ENCODE assay signal across 21 cellular contexts in the genomic region with DNA sequence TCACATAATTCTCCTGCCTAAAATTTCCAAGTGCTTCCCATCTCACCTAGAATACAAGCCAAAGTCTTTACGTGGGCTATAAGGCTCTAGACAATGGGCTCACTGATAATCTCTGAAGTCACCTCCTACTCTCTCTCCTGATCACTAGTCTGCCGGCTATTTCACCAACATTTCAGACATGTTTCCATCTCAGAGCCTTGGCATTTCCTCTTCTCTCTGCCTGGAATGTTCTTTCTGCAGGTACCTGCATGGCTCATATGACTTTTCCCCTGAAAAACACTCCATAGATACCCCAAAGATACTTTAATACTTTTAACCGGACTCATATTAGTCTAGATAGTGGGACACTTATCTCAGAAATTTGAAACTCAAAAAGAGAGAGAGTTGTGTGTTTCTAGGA. TPM values are rescaled to one million over a fixed set of nuclear protein-coding genes. Genes with fewer than 3 reads are reported as not detected.
DNase-seq lines count a peak whose midpoint lies in the region; ATAC-seq and TF ChIP-seq lines count a peak whose summit lies in the region.
"Had no signal": no experiment of that assay in that cellular context is flagged by ENCODE, and none has a peak within 500 bp of the region (broad histone marks: within the 10 kb centered on the region; RNA-seq: fewer than 3 reads in every experiment).

No MANE protein-coding gene starts in this region.

- peaks cover 13% of the 10 kb centered on the region for H3K36me3 Mint-ChIP-seq in activated CD4-positive, alpha-beta T cell treated with anti-CD3 and anti-CD28 coated beads, Interleukin-2, amount 10 ng/mL, durations not matched to agents 7 days and 5 days (ENCODE audit: low read depth)
- H3K36me3 Mint-ChIP-seq in activated T-helper 1 cell treated with anti-CD3 and anti-CD28 coated beads, Interleukin-12 subunit alpha, Interleukin-12 subunit beta, Interleukin-2, Interleukin-4 antibody, amounts not matched to agents 30 ng/mL and 10 ng/mL and 1 ng/mL, durations not matched to agents 14 hours and 24 hours and 36 hours (ENCODE audit: low read depth) = peaks cover 45% of the 10 kb centered on the region
- peaks cover 17% of the 10 kb centered on the region for H3K36me3 Mint-ChIP-seq in stimulated activated memory B cell treated with anti-CD40 and anti-IgM and Interleukin-4, amounts not matched to agents 10 μg/mL and 1 μg/mL and 100 μg/mL, for 72 hours
- H3K36me3 Mint-ChIP-seq: CD8-positive, alpha-beta T cell had no signal

- H3K27me3 Mint-ChIP-seq in activated CD4-positive, alpha-beta T cell treated with anti-CD3 and anti-CD28 coated beads, Interleukin-2, amount 10 ng/mL, durations not matched to agents 7 days and 5 days = no peaks in the 10 kb centered on the region
- no peaks in the 10 kb centered on the region for H3K27me3 Mint-ChIP-seq in activated T-helper 1 cell treated with anti-CD3 and anti-CD28 coated beads, Interleukin-12 subunit alpha, Interleukin-12 subunit beta, Interleukin-2, Interleukin-4 antibody, amounts not matched to agents 30 ng/mL and 10 ng/mL and 1 ng/mL, durations not matched to agents 14 hours and 24 hours and 36 hours (ENCODE audit: insufficient read depth)
- H3K27me3 Mint-ChIP-seq in stimulated activated memory B cell treated with anti-CD40 and anti-IgM and Interleukin-4, amounts not matched to agents 10 μg/mL and 1 μg/mL and 100 μg/mL, for 72 hours = no peaks in the 10 kb centered on the region
- H3K27me3 Mint-ChIP-seq: stimulated activated naive CD8-positive, alpha-beta T cell treated with anti-CD3 and anti-CD28 coated beads, Interleukin-15, amount 100 ng/mL, for 72 hours; T-cell had no signal

- CTCF ChIA-PET in activated CD4-positive, alpha-beta T cell treated with anti-CD3 and anti-CD28 coated beads, Interleukin-2, amount 10 ng/mL, durations not matched to agents 7 days and 5 days (lab: Charles Lee) = interaction anchor here (1.8 kb wide), 1 partner anchor 14 kb away, joined by 7 read pairs; no protein-coding TSS in a partner anchor

- peak overlapping the region; percentile 85 for H3K27ac Mint-ChIP-seq in activated CD4-positive, alpha-beta T cell treated with anti-CD3 and anti-CD28 coated beads, Interleukin-2, amount 10 ng/mL, durations not matched to agents 7 days and 5 days
- peak overlapping the region; percentile 61 for H3K27ac Mint-ChIP-seq in activated T-helper 1 cell treated with anti-CD3 and anti-CD28 coated beads, Interleukin-12 subunit alpha, Interleukin-12 subunit beta, Interleukin-2, Interleukin-4 antibody, amounts not matched to agents 30 ng/mL and 10 ng/mL and 1 ng/mL, durations not matched to agents 14 hours and 24 hours and 36 hours
- H3K27ac Mint-ChIP-seq in stimulated activated memory B cell treated with anti-CD40 and anti-IgM and Interleukin-4, amounts not matched to agents 10 μg/mL and 1 μg/mL and 100 μg/mL, for 72 hours = peak overlapping the region; percentile 19
- H3K27ac Mint-ChIP-seq: CD8-positive, alpha-beta T cell had no signal

- POLR2A ChIA-PET in activated CD4-positive, alpha-beta T cell treated with anti-CD3 and anti-CD28 coated beads, Interleukin-2, amount 10 ng/mL, durations not matched to agents 7 days and 5 days (lab: Charles Lee) = no interaction called here

- peaks cover 27% of the 10 kb centered on the region for H3K4me1 Mint-ChIP-seq in activated CD4-positive, alpha-beta T cell treated with anti-CD3 and anti-CD28 coated beads, Interleukin-2, amount 10 ng/mL, durations not matched to agents 7 days and 5 days
- peaks cover 48% of the 10 kb centered on the region for H3K4me1 Mint-ChIP-seq in activated T-helper 1 cell treated with anti-CD3 and anti-CD28 coated beads, Interleukin-12 subunit alpha, Interleukin-12 subunit beta, Interleukin-2, Interleukin-4 antibody, amounts not matched to agents 30 ng/mL and 10 ng/mL and 1 ng/mL, durations not matched to agents 14 hours and 24 hours and 36 hours (ENCODE audit: low read depth)
- H3K4me1 Mint-ChIP-seq in stimulated activated memory B cell treated with anti-CD40 and anti-IgM and Interleukin-4, amounts not matched to agents 10 μg/mL and 1 μg/mL and 100 μg/mL, for 72 hours = peaks cover 34% of the 10 kb centered on the region

- peaks cover 3% of the 10 kb centered on the region for H3K9me3 Mint-ChIP-seq in activated CD4-positive, alpha-beta T cell treated with anti-CD3 and anti-CD28 coated beads, Interleukin-2, amount 10 ng/mL, durations not matched to agents 7 days and 5 days
- no peaks in the 10 kb centered on the region for H3K9me3 Mint-ChIP-seq in activated T-helper 1 cell treated with anti-CD3 and anti-CD28 coated beads, Interleukin-12 subunit alpha, Interleukin-12 subunit beta, Interleukin-2, Interleukin-4 antibody, amounts not matched to agents 30 ng/mL and 10 ng/mL and 1 ng/mL, durations not matched to agents 14 hours and 24 hours and 36 hours
- H3K9me3 Mint-ChIP-seq in stimulated activated memory B cell treated with anti-CD40 and anti-IgM and Interleukin-4, amounts not matched to agents 10 μg/mL and 1 μg/mL and 100 μg/mL, for 72 hours = no peaks in the 10 kb centered on the region
- H3K9me3 Mint-ChIP-seq: CD8-positive, alpha-beta T cell; stimulated activated naive CD8-positive, alpha-beta T cell treated with anti-CD3 and anti-CD28 coated beads, Interleukin-15, amount 100 ng/mL, for 72 hours; T-cell had no signal

- intact Hi-C loops in activated T-helper 1 cell treated with anti-CD3 and anti-CD28 coated beads, Interleukin-12 subunit alpha, Interleukin-12 subunit beta, Interleukin-2, Interleukin-4 antibody, amounts not matched to agents 30 ng/mL and 10 ng/mL and 1 ng/mL, durations not matched to agents 14 hours and 24 hours and 36 hours (cut with micrococcal nuclease) = loop anchor here (1.0 to 2.0 kb wide), 3 partner anchors 19 to 71 kb away; no protein-coding TSS in a partner anchor

- no peak overlapping the region for H3K27ac ChIP-seq in foreskin keratinocyte
- H3K27ac ChIP-seq: HL-60 had no signal

- no peak overlapping the region for H3K4me3 Mint-ChIP-seq in activated CD4-positive, alpha-beta T cell treated with anti-CD3 and anti-CD28 coated beads, Interleukin-2, amount 10 ng/mL, durations not matched to agents 7 days and 5 days
- peak overlapping the region; percentile 15 for H3K4me3 Mint-ChIP-seq in activated T-helper 1 cell treated with anti-CD3 and anti-CD28 coated beads, Interleukin-12 subunit alpha, Interleukin-12 subunit beta, Interleukin-2, Interleukin-4 antibody, amounts not matched to agents 30 ng/mL and 10 ng/mL and 1 ng/mL, durations not matched to agents 14 hours and 24 hours and 36 hours
- H3K4me3 Mint-ChIP-seq in stimulated activated memory B cell treated with anti-CD40 and anti-IgM and Interleukin-4, amounts not matched to agents 10 μg/mL and 1 μg/mL and 100 μg/mL, for 72 hours = peak overlapping the region; percentile 1

- H3K27me3 ChIP-seq in foreskin keratinocyte = no peaks in the 10 kb centered on the region

- DNase-seq in activated CD4-positive, alpha-beta T cell treated with anti-CD3 and anti-CD28 coated beads, Interleukin-2, amount 10 ng/mL, durations not matched to agents 7 days and 5 days = no peak
- DNase-seq in activated CD4-positive, alpha-beta T cell treated with anti-CD3 and anti-CD28 coated beads, Interleukin-2, amount 50 U/mL, for 1 hour = no peak
- no peak for DNase-seq in activated T-helper 1 cell treated with anti-CD3 and anti-CD28 coated beads, Interleukin-12 subunit alpha, Interleukin-12 subunit beta, Interleukin-2, Interleukin-4 antibody, amounts not matched to agents 30 ng/mL and 10 ng/mL and 1 ng/mL, durations not matched to agents 14 hours and 24 hours and 36 hours (ENCODE audit: low spot score)
- DNase-seq in foreskin keratinocyte (peak; percentile 61 to 84), NCI-H1092 (lab: John Stamatoyannopoulos, UW) (no peak), SIG-M5 (lab: John Stamatoyannopoulos, UW) (no peak)
- DNase-seq: CD8-positive, alpha-beta T cell; cerebellar nuclear complex; erythroblast; Karpas-422; left ventricle myocardium superior; NCI-H1694 treated with DMSO at 0.1 percent for 48 hours; NCI-H526 treated with DMSO at 0.1 percent for 48 hours; stimulated activated naive CD8-positive, alpha-beta T cell treated with anti-CD3 and anti-CD28 coated beads, Interleukin-15, amount 100 ng/mL, for 72 hours; T-cell had no signal

- no peak for TF ChIP-seq CTCF in foreskin keratinocyte (conservative IDR thresholded peaks at IDR 0.05)

- peaks cover 18% of the 10 kb centered on the region for H3K4me1 ChIP-seq in foreskin keratinocyte

- ATAC-seq in foreskin keratinocyte (peak; percentile 35), GM21529 (IDR thresholded peaks at IDR 0.05; ENCODE audit: unreplicated experiment) (no peak)
- no peak for ATAC-seq in stimulated activated memory B cell treated with anti-CD40 and anti-IgM and Interleukin-4, amounts not matched to agents 10 μg/mL and 1 μg/mL and 100 μg/mL, for 72 hours
- ATAC-seq: CD8-positive, alpha-beta T cell; HCT116; Panc1; T-cell had no signal

RNA-seq across cellular contexts. Expression of a gene that starts 32.7 kb away (rescaled TPM):
- total RNA-seq in activated CD4-positive, alpha-beta T cell treated with anti-CD3 and anti-CD28 coated beads, Interleukin-2, amount 10 ng/mL, durations not matched to agents 7 days and 5 days = 1 to 10 TPM; 4.0 to 5.2 TPM
- total RNA-seq in activated T-helper 1 cell treated with anti-CD3 and anti-CD28 coated beads, Interleukin-12 subunit alpha, Interleukin-12 subunit beta, Interleukin-2, Interleukin-4 antibody, amounts not matched to agents 30 ng/mL and 10 ng/mL and 1 ng/mL, durations not matched to agents 14 hours and 24 hours and 36 hours = 141 TPM in 2 replicates
- 0.11 and 0.14 TPM in 2 replicates for total RNA-seq in foreskin keratinocyte
- polyA plus RNA-seq in foreskin keratinocyte = 0.03 and 0.12 TPM in 2 replicates
- total RNA-seq: A673 had no signal

Comparison
In these comparisons a context has a peak if more than half of its experiments do, and no peak if none do; other contexts are left out.
1. DNase-seq: peak in foreskin keratinocyte (2 of 2); none in activated CD4-positive, alpha-beta T cell treated with anti-CD3 and anti-CD28 coated beads, Interleukin-2, amount 10 ng/mL, durations not matched to agents 7 days and 5 days (single experiment), activated CD4-positive, alpha-beta T cell treated with anti-CD3 and anti-CD28 coated beads, Interleukin-2, amount 50 U/mL, for 1 hour (single experiment), activated T-helper 1 cell treated with anti-CD3 and anti-CD28 coated beads, Interleukin-12 subunit alpha, Interleukin-12 subunit beta, Interleukin-2, Interleukin-4 antibody, amounts not matched to agents 30 ng/mL and 10 ng/mL and 1 ng/mL, durations not matched to agents 14 hours and 24 hours and 36 hours (single experiment), NCI-H1092 (single experiment) and SIG-M5 (single experiment).
2. H3K27ac Mint-ChIP-seq: peak in every context shown above with its lines; median percentile 85 in activated CD4-positive, alpha-beta T cell treated with anti-CD3 and anti-CD28 coated beads, Interleukin-2, amount 10 ng/mL, durations not matched to agents 7 days and 5 days; 61 in activated T-helper 1 cell treated with anti-CD3 and anti-CD28 coated beads, Interleukin-12 subunit alpha, Interleukin-12 subunit beta, Interleukin-2, Interleukin-4 antibody, amounts not matched to agents 30 ng/mL and 10 ng/mL and 1 ng/mL, durations not matched to agents 14 hours and 24 hours and 36 hours; 19 in stimulated activated memory B cell treated with anti-CD40 and anti-IgM and Interleukin-4, amounts not matched to agents 10 μg/mL and 1 μg/mL and 100 μg/mL, for 72 hours.
3. RNA of a gene that starts 32.7 kb away (total RNA-seq): 141 TPM in activated T-helper 1 cell treated with anti-CD3 and anti-CD28 coated beads, Interleukin-12 subunit alpha, Interleukin-12 subunit beta, Interleukin-2, Interleukin-4 antibody, amounts not matched to agents 30 ng/mL and 10 ng/mL and 1 ng/mL, durations not matched to agents 14 hours and 24 hours and 36 hours; 4.0 to 5.2 TPM in activated CD4-positive, alpha-beta T cell treated with anti-CD3 and anti-CD28 coated beads, Interleukin-2, amount 10 ng/mL, durations not matched to agents 7 days and 5 days and 0.11 to 0.14 TPM in foreskin keratinocyte; every median in the first group is over 10 times any median in the second.